30 cellular contexts compared by ENCODE assay signal in genomic region chr17:12924614-12925013, GRCh38.
DNase-seq lines count a peak whose midpoint lies in the region; ATAC-seq, FAIRE-seq and TF ChIP-seq lines count a peak whose summit lies in the region.
"Had no signal": no experiment of that assay in that cellular context is flagged by ENCODE, and none has a peak within 500 bp of the region (broad histone marks: within the 10 kb centered on the region; RNA-seq: fewer than 3 reads in every experiment).

No MANE protein-coding gene starts in this region.

- no peak for ATAC-seq in K562
- ATAC-seq: A549; CD8-positive, alpha-beta T cell had no signal

- H3K4me1 Mint-ChIP-seq in Caco-2 (ENCODE audit: low read depth, unreplicated experiment) = no peaks in the 10 kb centered on the region
- H3K4me1 Mint-ChIP-seq: B cell; CD14-positive monocyte; CD4-positive, alpha-beta memory T cell; CD4-positive, CD25-positive, alpha-beta regulatory T cell; CD8-positive, alpha-beta memory T cell had no signal

- no peaks in the 10 kb centered on the region for H3K36me3 ChIP-seq in K562 (ENCODE audit: control insufficient read depth, insufficient read depth, low read length)
- H3K36me3 ChIP-seq in Caco-2 (ENCODE audit: control insufficient read depth, insufficient read depth, low read length) = no peaks in the 10 kb centered on the region
- H3K36me3 ChIP-seq: BE2C; BLaER1 treated with 17β-estradiol and CSF1 and Interleukin-3, amounts not matched to agents 10 nM and 100 nM had no signal

- H3K4me3 Mint-ChIP-seq in Caco-2 (ENCODE audit: unreplicated experiment) = no peak overlapping the region
- H3K4me3 Mint-ChIP-seq: B cell; CD14-positive monocyte; CD4-positive, alpha-beta memory T cell; CD4-positive, alpha-beta T cell; CD4-positive, CD25-positive, alpha-beta regulatory T cell; CD8-positive, alpha-beta memory T cell; CD8-positive, alpha-beta T cell had no signal

- H3K4me3 ChIP-seq in K562 = no peak overlapping the region
- H3K4me3 ChIP-seq in Caco-2 (ENCODE audit: low read depth, low read length) = no peak overlapping the region
- H3K4me3 ChIP-seq: A549; BLaER1; BLaER1 treated with 17β-estradiol and CSF1 and Interleukin-3, amounts not matched to agents 10 nM and 100 nM had no signal

- no peak for TF ChIP-seq EP300 in K562 (IDR thresholded peaks at IDR 0.05; ENCODE audit: low read length)

- no peak overlapping the region for H3K27ac ChIP-seq in K562 (ENCODE audit: extremely low read depth, low read depth, low read length)
- H3K27ac ChIP-seq: 22Rv1; A549; BLaER1; BLaER1 treated with 17β-estradiol and CSF1 and Interleukin-3, amounts not matched to agents 10 nM and 100 nM; C4-2B had no signal

- no peak for FAIRE-seq in K562 (lab: Jason Lieb, UNC)
- FAIRE-seq: A204.1, D721Med had no signal

- no peaks in the 10 kb centered on the region for H3K27me3 Mint-ChIP-seq in Caco-2 (ENCODE audit: insufficient read depth, unreplicated experiment)
- H3K27me3 Mint-ChIP-seq: B cell; CD4-positive, CD25-positive, alpha-beta regulatory T cell had no signal

- H3K4me1 ChIP-seq in K562 (replicated peaks in 1 of 2; ENCODE audit: control insufficient read depth in 2 of 2, insufficient read depth in 2 of 2, low read length in 2 of 2) (no peaks in the 10 kb centered on the region; a peak in 1 of 5 replicates), Caco-2 (no peaks in the 10 kb centered on the region)
- H3K4me1 ChIP-seq: A549, BE2C had no signal

- H3K27me3 ChIP-seq in K562 (ENCODE audit: control insufficient read depth in 2 of 2, insufficient read depth in 2 of 2, low read length in 2 of 2) = no peaks in the 10 kb centered on the region
- H3K27me3 ChIP-seq in Caco-2 (replicated peaks; ENCODE audit: control insufficient read depth, insufficient read depth, low read length) = no peaks in the 10 kb centered on the region
- H3K27me3 ChIP-seq: BE2C; BLaER1; BLaER1 treated with 17β-estradiol and CSF1 and Interleukin-3, amounts not matched to agents 10 nM and 100 nM had no signal

- H3K79me2 ChIP-seq in K562 (ENCODE audit: control insufficient read depth, insufficient read depth, low read length) = no peaks in the 10 kb centered on the region

- DNase-seq in K562 (ENCODE audit: extremely low read depth in 1 of 4, low spot score in 3 of 4) (peak in 1 of 4 experiments; percentile 18), Caco-2 (no peak)
- DNase-seq: 8988T; ACHN; AML-193; BE2C; C1 segment of cervical spinal cord; Calu3; CD4-positive, alpha-beta memory T cell; CD4-positive, alpha-beta T cell; CD4-positive, CD25-positive, alpha-beta regulatory T cell; CD8-positive, alpha-beta memory T cell; CD8-positive, alpha-beta T cell; COR-L47; DMS 273 treated with DMSO at 0.1 percent for 48 hours; DMS153; DMS53; DMS79; DMS79 treated with DMSO at 0.1 percent for 48 hours; DND-41; EL had no signal

- TF ChIP-seq POLR2A in K562 (conservative IDR thresholded peaks at IDR 0.05) = no peak

- H4K20me1 ChIP-seq in K562 (replicated peaks; ENCODE audit: control insufficient read depth, insufficient read depth, low read length) = no peaks in the 10 kb centered on the region
- H4K20me1 ChIP-seq: BLaER1; BLaER1 treated with 17β-estradiol and CSF1 and Interleukin-3, amounts not matched to agents 10 nM and 100 nM had no signal

- no peaks in the 10 kb centered on the region for H3K36me3 Mint-ChIP-seq in Caco-2 (ENCODE audit: insufficient read depth, unreplicated experiment)
- H3K36me3 Mint-ChIP-seq: CD14-positive monocyte; CD4-positive, alpha-beta memory T cell; CD4-positive, CD25-positive, alpha-beta regulatory T cell; CD8-positive, alpha-beta memory T cell; CD8-positive, alpha-beta T cell had no signal

- no peak overlapping the region for H3K27ac Mint-ChIP-seq in Caco-2 (ENCODE audit: unreplicated experiment)
- H3K27ac Mint-ChIP-seq: B cell; CD14-positive monocyte; CD4-positive, alpha-beta memory T cell; CD4-positive, alpha-beta T cell; CD4-positive, CD25-positive, alpha-beta regulatory T cell; CD8-positive, alpha-beta memory T cell; CD8-positive, alpha-beta T cell had no signal

- H3K9me3 Mint-ChIP-seq in Caco-2 (ENCODE audit: unreplicated experiment) = no peaks in the 10 kb centered on the region
- H3K9me3 Mint-ChIP-seq: CD4-positive, alpha-beta memory T cell; CD4-positive, alpha-beta T cell; CD8-positive, alpha-beta T cell had no signal

- no peaks in the 10 kb centered on the region for H3K9me3 ChIP-seq in K562 (replicated peaks; ENCODE audit: control insufficient read depth, insufficient read depth, low read depth, low read length)
- H3K9me3 ChIP-seq in Caco-2 = no peaks in the 10 kb centered on the region
- H3K9me3 ChIP-seq: A549; BE2C; BLaER1; BLaER1 treated with 17β-estradiol and CSF1 and Interleukin-3, amounts not matched to agents 10 nM and 100 nM had no signal

- CTCF ChIA-PET in K562 (lab: Yijun Ruan, JAX; ENCODE audit: low intra/inter-chr PET ratio) (no interaction called here), Caco-2 (lab: Charles Lee) (no interaction called here)

- H3K9me1 ChIP-seq in K562 (ENCODE audit: control insufficient read depth, insufficient read depth, low read length) = no peaks in the 10 kb centered on the region

- 0% methylated on average over 1 of the region's 2 CpGs for WGBS in K562 (ENCODE audit: insufficient coverage, low coverage, missing lambda C conversion rate)

- no peak for TF ChIP-seq RAD21 in K562 (CRISPR knock-in tag; conservative IDR thresholded peaks at IDR 0.05 in 1 of 2, IDR thresholded peaks at IDR 0.05 in 1 of 2)

- intact Hi-C loops in K562 (cut with micrococcal nuclease) = no loop called here
- intact Hi-C loops in Caco-2 (cut with micrococcal nuclease; ENCODE audit: unreplicated experiment) = no loop called here

- H2AFZ ChIP-seq in K562 (ENCODE audit: low read depth, low read length) = no peak overlapping the region

- TF ChIP-seq CTCF in K562 (IDR thresholded peaks at IDR 0.05 in 2 of 3, conservative IDR thresholded peaks at IDR 0.05 in 1 of 3; ENCODE audit: insufficient read depth in 2 of 3, low read depth in 1 of 3, low read length in 3 of 3) = no peak
- TF ChIP-seq CTCF in Caco-2 (IDR thresholded peaks at IDR 0.05; ENCODE audit: insufficient read depth in 1 of 2, low read depth in 1 of 2, low read length in 1 of 2, severe bottlenecking in 1 of 2, unreplicated experiment in 1 of 2) = no peak

- H3K4me2 ChIP-seq in K562 (ENCODE audit: insufficient read depth, low read length) = no peak overlapping the region
- H3K4me2 ChIP-seq: A549; BLaER1; BLaER1 treated with 17β-estradiol and CSF1 and Interleukin-3, amounts not matched to agents 10 nM and 100 nM had no signal

- POLR2A ChIA-PET in K562 (lab: Yijun Ruan, JAX) (no interaction called here), Caco-2 (lab: Charles Lee) (no interaction called here)

- BruUV-seq in K562 (replicated peaks; lab: Mats Ljungman, UMichigan) (no TSS peak), Caco-2 (replicated peaks; lab: Mats Ljungman, UMichigan) (no TSS peak)

- H3K9ac ChIP-seq in K562 (ENCODE audit: insufficient read depth in 1 of 2, low read depth in 2 of 2, low read length in 2 of 2) = no peak overlapping the region
- H3K9ac ChIP-seq: BLaER1; BLaER1 treated with 17β-estradiol and CSF1 and Interleukin-3, amounts not matched to agents 10 nM and 100 nM had no signal

- in situ Hi-C loops in K562 (cut with MboI) = no loop called here

TF ChIP-seq in K562, 482 proteins besides CTCF, POLR2A, EP300 and RAD21:
- TF ChIP-seq NCOR1 (IDR thresholded peaks at IDR 0.05) = peak; percentile 27; the same call in 1 of the 2 replicates
- TF ChIP-seq CBFA2T3 (IDR thresholded peaks at IDR 0.05) = peak; percentile 58
- no peak for TF ChIP-seq NUFIP1 (IDR thresholded peaks at IDR 0.05; ENCODE audit: partially characterized antibody)
- TF ChIP-seq CHAMP1 (IDR thresholded peaks at IDR 0.05) = no peak
- TF ChIP-seq TAL1 (IDR thresholded peaks at IDR 0.05) = peak; percentile 57; the same call in 1 of the 2 replicates
- TF ChIP-seq CBFA2T2 (conservative IDR thresholded peaks at IDR 0.05) = peak; percentile 54
- no peak for TF ChIP-seq ATF2 (CRISPR knock-in tag; IDR thresholded peaks at IDR 0.05)
